Comparison of ENCODE assay signal across 10 cellular contexts in the genomic region with DNA sequence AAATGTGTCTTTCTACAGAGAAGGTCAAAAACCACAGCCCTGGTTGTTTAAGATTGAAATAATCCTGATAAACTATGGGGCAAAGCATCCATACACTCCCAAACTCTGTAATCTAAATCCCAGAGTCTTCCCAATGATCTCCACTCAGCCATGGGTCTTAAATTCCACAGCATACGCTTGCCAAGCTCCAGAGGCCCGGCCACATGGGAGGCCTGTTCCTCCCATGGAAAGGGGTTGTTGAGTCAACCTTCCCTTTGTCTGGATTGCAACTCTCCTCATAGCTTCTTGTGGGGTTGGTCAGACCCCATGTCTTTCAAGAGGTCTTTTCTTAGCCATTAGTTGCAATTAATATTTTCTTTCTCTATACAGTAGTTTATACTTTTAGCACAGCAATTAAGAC. TPM values are rescaled to one million over a fixed set of nuclear protein-coding genes. Genes with fewer than 3 reads are reported as not detected.
"Had no signal": no experiment of that assay in that cellular context is flagged by ENCODE, and none has a peak within 500 bp of the region (broad histone marks: within the 10 kb centered on the region; RNA-seq: fewer than 3 reads in every experiment).

No MANE protein-coding gene starts in this region.

- H3K36me3 ChIP-seq: gastroesophageal sphincter, tibial nerve had no signal

- H3K27me3 ChIP-seq: tibial nerve had no signal

- DNase-seq: activated CD4-positive, alpha-beta T cell treated with anti-CD3 and anti-CD28 coated beads for 1 hour; activated CD8-positive, alpha-beta memory T cell treated with anti-CD3 and anti-CD28 coated beads, Interleukin-2, amount 10 ng/mL, durations not matched to agents 7 days and 5 days; activated effector memory CD4-positive, alpha-beta T cell treated with anti-CD3 and anti-CD28 coated beads, Interleukin-2, amount 50 U/mL, for 16 hours; activated T-cell treated with anti-CD3 and anti-CD28 coated beads, Interleukin-2, amount 50 U/mL, for 24 hours had no signal

- H3K9me3 Mint-ChIP-seq: activated T-cell treated with anti-CD3 and anti-CD28 coated beads, Interleukin-2, amount 50 U/mL, for 24 hours; nephron; T-helper 2 cell treated with Interferon-gamma antibody and Interleukin-4, amounts not matched to agents 5 μg/mL and 100 μg/mL, for 36 hours had no signal

- H3K9me3 ChIP-seq: gastroesophageal sphincter, tibial nerve had no signal

- H3K27ac Mint-ChIP-seq: activated CD8-positive, alpha-beta memory T cell treated with anti-CD3 and anti-CD28 coated beads, Interleukin-2, amount 10 ng/mL, durations not matched to agents 7 days and 5 days; activated naive CD8-positive, alpha-beta T cell; activated T-cell treated with anti-CD3 and anti-CD28 coated beads, Interleukin-2, amount 50 U/mL, for 24 hours; nephron; T-helper 2 cell treated with Interferon-gamma antibody and Interleukin-4, amounts not matched to agents 5 μg/mL and 100 μg/mL, for 36 hours had no signal

- H3K36me3 Mint-ChIP-seq: activated CD8-positive, alpha-beta memory T cell treated with anti-CD3 and anti-CD28 coated beads, Interleukin-2, amount 10 ng/mL, durations not matched to agents 7 days and 5 days; activated naive CD8-positive, alpha-beta T cell had no signal

- H3K4me3 Mint-ChIP-seq: activated naive CD8-positive, alpha-beta T cell had no signal

RNA-seq across cellular contexts. Expression of gene STEAP4, which starts 0.7 kb away (rescaled TPM):
- total RNA-seq: chondrocyte had no signal
